In the genomic region with DNA sequence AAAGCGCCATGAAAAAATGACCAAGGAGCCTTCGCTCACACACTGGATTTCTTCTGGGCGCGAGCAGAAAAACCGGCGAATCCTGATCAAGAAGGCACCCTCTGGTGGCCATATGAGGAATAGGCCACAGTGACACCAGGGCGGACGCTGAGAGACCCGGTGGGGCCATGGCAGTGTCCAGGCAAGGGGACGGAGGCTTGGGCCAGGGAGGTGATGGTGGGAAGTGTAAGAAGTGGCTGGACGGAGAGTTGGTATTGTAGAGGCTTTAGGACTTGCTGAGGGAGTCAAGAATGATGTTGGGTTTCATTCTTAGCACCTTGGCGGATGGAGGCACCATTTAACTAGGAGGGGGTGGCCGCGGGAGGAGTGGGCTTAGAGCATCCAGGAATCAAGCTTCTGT, we compare ENCODE assay signal across 8 cellular contexts. TPM values are rescaled to one million over a fixed set of nuclear protein-coding genes. Genes with fewer than 3 reads are reported as not detected.
DNase-seq lines count a peak whose midpoint lies in the region; ATAC-seq and TF ChIP-seq lines count a peak whose summit lies in the region.

No MANE protein-coding gene starts in this region.

- H3K9me3 ChIP-seq in T-helper 17 cell (ENCODE audit: control insufficient read depth, low read length, poor library complexity, severe bottlenecking) (no peaks in the 10 kb centered on the region), body of pancreas (peaks cover 0 to 14% (median 0%) of the 10 kb centered on the region in 3 donors)

- H3K4me1 Mint-ChIP-seq in T-helper 17 cell = peaks cover 20% of the 10 kb centered on the region

- H3K36me3 ChIP-seq in GM06990 (ENCODE audit: control insufficient read depth, insufficient read depth, low read length) (no peaks in the 10 kb centered on the region), body of pancreas (replicated peaks in 1 of 2; ENCODE audit: insufficient read depth in 1 of 2, low read depth in 2 of 2) (no peaks in the 10 kb centered on the region), kidney epithelial cell (ENCODE audit: control insufficient read depth, insufficient read depth, low read length) (no peaks in the 10 kb centered on the region)

- DNase-seq in GM06990 (ENCODE audit: extremely low read depth, insufficient read length) (no peak), LHCN-M2 (ENCODE audit: low read depth) (peak; percentile 45), T-helper 17 cell (peak; percentile 34 to 44 (median 41)), body of pancreas (peak; percentile 55 to 70 (median 62)), kidney epithelial cell (ENCODE audit: low read depth) (no peak)
- peak in 2 of 3 donors; percentile 44 to 47 for DNase-seq in stimulated activated CD4-positive, alpha-beta T cell treated with anti-CD3 and anti-CD28 coated beads, TNF-alpha, amount 100 ng/mL, for 1 hour (ENCODE audit: low read depth in 3 of 3, low spot score in 1 of 3)

- no peak overlapping the region for H3K4me3 ChIP-seq in GM06990 (replicated peaks; ENCODE audit: low read depth, low read length)
- no peak overlapping the region for H3K4me3 ChIP-seq in body of pancreas
- H3K4me3 ChIP-seq in kidney epithelial cell (ENCODE audit: low read depth, low read length) = no peak overlapping the region

- H3K36me3 Mint-ChIP-seq in T-helper 17 cell (ENCODE audit: low read depth) = no peaks in the 10 kb centered on the region

- WGBS in body of pancreas, 2 donors = 20% methylated on average over 13 to 14 of the region's 14 CpGs

- TF ChIP-seq CTCF in GM06990 (IDR thresholded peaks at IDR 0.05; ENCODE audit: insufficient read depth, low read length, poor library complexity, severe bottlenecking) (peak; percentile 93), body of pancreas (IDR thresholded peaks at IDR 0.05) (peak; percentile 72 to 91 (median 78)), kidney epithelial cell (IDR thresholded peaks at IDR 0.05; ENCODE audit: insufficient read depth, low read length, poor library complexity, severe bottlenecking) (peak; percentile 93)

- H3K27me3 Mint-ChIP-seq in T-helper 17 cell = peaks cover 6% of the 10 kb centered on the region

- peak; percentile 79 for ATAC-seq in T-helper 17 cell
- peak; percentile 69 for ATAC-seq in body of pancreas
- ATAC-seq in GM18909 (IDR thresholded peaks at IDR 0.05; ENCODE audit: poor library complexity, unreplicated experiment) = no peak
- ATAC-seq in HG02798 (IDR thresholded peaks at IDR 0.05; ENCODE audit: poor library complexity, unreplicated experiment) = no peak

- intact Hi-C loops in body of pancreas (cut with DNase I) = no loop called here

- H3K4me3 Mint-ChIP-seq in T-helper 17 cell = peak overlapping the region; percentile 54

- no peak for TF ChIP-seq POLR2A in body of pancreas (IDR thresholded peaks at IDR 0.05)

- no peak overlapping the region for H3K27ac ChIP-seq in body of pancreas

- no peaks in the 10 kb centered on the region; the same call in 1 of the 2 replicates for H3K27me3 ChIP-seq in GM06990 (replicated peaks; ENCODE audit: control insufficient read depth, insufficient read depth, low read length)
- no peaks in the 10 kb centered on the region for H3K27me3 ChIP-seq in body of pancreas
- peaks cover 6% of the 10 kb centered on the region for H3K27me3 ChIP-seq in kidney epithelial cell (ENCODE audit: control insufficient read depth, insufficient read depth, low read length)

- H3K4me1 ChIP-seq in body of pancreas = peaks cover 4% of the 10 kb centered on the region

- H3K27ac Mint-ChIP-seq in T-helper 17 cell = peak overlapping the region; percentile 88

RNA-seq across cellular contexts. Expression of a gene that starts 16.9 kb away (rescaled TPM):
- total RNA-seq in LHCN-M2 (2014; rRNA removed) (0.69 and 1.1 TPM in 2 replicates), T-helper 17 cell (100 to 1,000 TPM; 297 to 478 TPM), body of pancreas (1 to 10 TPM; 4.3 to 4.9 TPM), kidney epithelial cell (24.0 and 26.6 TPM in 2 replicates)
- 0.91 TPM for polyA plus RNA-seq in LHCN-M2 (2012)

RNA-seq across cellular contexts. Expression of a gene that starts 21.4 kb away (rescaled TPM):
- total RNA-seq in LHCN-M2 (2014; rRNA removed) (not detected in 2 replicates), T-helper 17 cell (10 to 100 TPM; 89.5 to 98.7 TPM), body of pancreas (1 to 10 TPM; 2.3 to 7.9 TPM), kidney epithelial cell (not detected in 2 replicates)
- polyA plus RNA-seq in LHCN-M2 (2012) = not detected

RNA-seq across cellular contexts. Expression of a gene that starts 48.7 kb away (rescaled TPM):
- total RNA-seq in LHCN-M2 (2014; rRNA removed) (not detected in 2 replicates), T-helper 17 cell (1 to 10 TPM in 1 of 2 donors, under 1 TPM in 1; 0.37 to 2.1 TPM), body of pancreas (1 to 10 TPM; 1.3 to 4.2 TPM), kidney epithelial cell (not detected in 2 replicates)
- not detected for polyA plus RNA-seq in LHCN-M2 (2012)

Comparison
In these comparisons a context has a peak if more than half of its experiments do, and no peak if none do; other contexts are left out.
1. DNase-seq: peak in LHCN-M2 (single experiment), T-helper 17 cell (3 of 3), body of pancreas (4 of 4) and stimulated activated CD4-positive, alpha-beta T cell treated with anti-CD3 and anti-CD28 coated beads, TNF-alpha, amount 100 ng/mL, for 1 hour (2 of 3); none in GM06990 (single experiment) and kidney epithelial cell (single experiment).
2. ATAC-seq: peak in T-helper 17 cell (single experiment) and body of pancreas (single experiment); none in GM18909 (single experiment) and HG02798 (single experiment).
3. RNA of a gene that starts 16.9 kb away (total RNA-seq): 297 to 478 TPM in T-helper 17 cell; 24.0 to 26.6 TPM in kidney epithelial cell, 4.3 to 4.9 TPM in body of pancreas and 0.69 to 1.1 TPM in LHCN-M2; every median in the first group is over 10 times any median in the second.
4. RNA of a gene that starts 21.4 kb away (total RNA-seq): 89.5 to 98.7 TPM in T-helper 17 cell; 2.3 to 7.9 TPM in body of pancreas, not detected in LHCN-M2 and not detected in kidney epithelial cell; every median in the first group is over 10 times any median in the second.
5. Peak in every context shown above with its lines, with median percentiles within 50 percentile points of each other: CTCF ChIP-seq.